Comparison of ENCODE assay signal across 8 cellular contexts in the genomic region with DNA sequence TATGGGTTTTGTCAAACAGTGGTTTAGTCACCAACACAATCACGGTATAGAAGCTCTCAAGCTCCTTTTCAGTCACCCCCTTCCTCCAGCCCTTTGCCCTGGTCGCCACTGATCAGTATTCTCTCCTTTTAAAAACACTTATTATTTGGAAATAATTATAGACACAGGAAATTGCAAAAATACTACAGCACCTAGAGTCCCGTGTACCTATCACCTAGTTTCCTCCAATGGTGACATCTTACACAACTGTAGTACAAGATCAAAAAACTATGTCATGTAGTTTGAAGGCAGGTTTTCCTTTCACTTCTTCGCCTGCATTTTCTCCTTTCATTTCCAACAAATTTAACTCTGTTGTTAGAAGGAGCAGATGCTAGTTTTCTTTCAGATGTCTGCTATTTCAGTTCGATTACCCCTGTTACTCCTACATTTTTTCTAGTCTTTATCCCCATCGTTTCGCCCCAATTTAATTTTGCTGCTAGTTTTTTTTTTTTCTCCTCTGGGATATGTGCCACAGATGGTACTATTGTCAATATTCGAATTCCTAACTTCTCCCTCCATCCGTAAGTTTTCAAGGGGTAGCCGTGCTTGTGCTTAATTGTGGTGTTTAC. TPM values are rescaled to one million over a fixed set of nuclear protein-coding genes. Genes with fewer than 3 reads are reported as not detected.
DNase-seq lines count a peak whose midpoint lies in the region; ATAC-seq and FAIRE-seq lines count a peak whose summit lies in the region.

No MANE protein-coding gene starts in this region.

- no peaks in the 10 kb centered on the region for H3K27me3 ChIP-seq in naive thymus-derived CD4-positive, alpha-beta T cell (ENCODE audit: control insufficient read depth in 2 of 2, insufficient read depth in 2 of 2, low read length in 2 of 2)

- no peaks in the 10 kb centered on the region for H3K9me3 Mint-ChIP-seq in activated CD4-positive, alpha-beta T cell treated with anti-CD3 and anti-CD28 coated beads for 36 hours (ENCODE audit: low read depth)
- no peaks in the 10 kb centered on the region for H3K9me3 Mint-ChIP-seq in T-cell
- H3K9me3 Mint-ChIP-seq in naive thymus-derived CD4-positive, alpha-beta T cell: no peaks in the 10 kb centered on the region

- ATAC-seq in activated CD4-positive, alpha-beta T cell treated with anti-CD3 and anti-CD28 coated beads for 36 hours: peak; percentile 19
- peak; percentile 24 to 62 (median 30) for ATAC-seq in T-cell (replicated peaks in 1 of 4)
- peak; percentile 52 for ATAC-seq in naive thymus-derived CD4-positive, alpha-beta T cell
- no peak for ATAC-seq in HG03095 (IDR thresholded peaks at IDR 0.05; ENCODE audit: unreplicated experiment)
- no peak for ATAC-seq in GM18873 (IDR thresholded peaks at IDR 0.05; ENCODE audit: low FRiP score, unreplicated experiment)

- H3K27ac Mint-ChIP-seq in activated CD4-positive, alpha-beta T cell treated with anti-CD3 and anti-CD28 coated beads for 36 hours: peak overlapping the region; percentile 99
- H3K27ac Mint-ChIP-seq in T-cell: peak overlapping the region; percentile 98 to 99
- H3K27ac Mint-ChIP-seq in naive thymus-derived CD4-positive, alpha-beta T cell: peak overlapping the region; percentile 95 to 99 (median 99)

- H3K4me1 Mint-ChIP-seq in activated CD4-positive, alpha-beta T cell treated with anti-CD3 and anti-CD28 coated beads for 36 hours: peaks cover 22% of the 10 kb centered on the region
- H3K4me1 Mint-ChIP-seq in T-cell: peaks cover 22 to 26% (median 26%) of the 10 kb centered on the region in 3 donors
- peaks cover 9 to 36% (median 33%) of the 10 kb centered on the region in 7 donors for H3K4me1 Mint-ChIP-seq in naive thymus-derived CD4-positive, alpha-beta T cell

- H3K4me1 ChIP-seq in naive thymus-derived CD4-positive, alpha-beta T cell (ENCODE audit: control insufficient read depth in 2 of 2, insufficient read depth in 2 of 2, low read length in 2 of 2): peaks cover 5 to 10% of the 10 kb centered on the region in 2 donors

- peaks cover 4% of the 10 kb centered on the region for H3K36me3 Mint-ChIP-seq in activated CD4-positive, alpha-beta T cell treated with anti-CD3 and anti-CD28 coated beads for 36 hours (ENCODE audit: low read depth)
- H3K36me3 Mint-ChIP-seq in T-cell: no peaks in the 10 kb centered on the region
- H3K36me3 Mint-ChIP-seq in naive thymus-derived CD4-positive, alpha-beta T cell: peaks cover 0 to 4% (median 0%) of the 10 kb centered on the region in 5 donors

- no peaks in the 10 kb centered on the region for H3K27me3 Mint-ChIP-seq in activated CD4-positive, alpha-beta T cell treated with anti-CD3 and anti-CD28 coated beads for 36 hours
- no peaks in the 10 kb centered on the region for H3K27me3 Mint-ChIP-seq in T-cell
- H3K27me3 Mint-ChIP-seq in naive thymus-derived CD4-positive, alpha-beta T cell: no peaks in the 10 kb centered on the region

- FAIRE-seq in endometrium (lab: Jason Lieb, UNC): peak; percentile 31

- H3K36me3 ChIP-seq in naive thymus-derived CD4-positive, alpha-beta T cell (ENCODE audit: control insufficient read depth in 2 of 3, insufficient read depth in 3 of 3, low read length in 3 of 3): no peaks in the 10 kb centered on the region

- CTCF ChIA-PET in activated CD4-positive, alpha-beta T cell treated with anti-CD3 and anti-CD28 coated beads for 36 hours (lab: Charles Lee): no interaction called here
- CTCF ChIA-PET in T-cell (lab: Charles Lee): interaction anchor here in 1 of 2 donors (1.6 kb wide), 1 partner anchor 195 kb away, joined by 6 read pairs; no protein-coding TSS in a partner anchor
- CTCF ChIA-PET in naive thymus-derived CD4-positive, alpha-beta T cell (lab: Charles Lee): no interaction called here

- H3K4me3 Mint-ChIP-seq in activated CD4-positive, alpha-beta T cell treated with anti-CD3 and anti-CD28 coated beads for 36 hours: peak overlapping the region; percentile 96
- H3K4me3 Mint-ChIP-seq in T-cell: peak overlapping the region; percentile 94 to 97 (median 95)
- H3K4me3 Mint-ChIP-seq in naive thymus-derived CD4-positive, alpha-beta T cell: peak overlapping the region; percentile 91 to 100 (median 97)

- H3K27ac ChIP-seq in naive thymus-derived CD4-positive, alpha-beta T cell (ENCODE audit: low read depth, low read length): peak overlapping the region; percentile 97

- peak overlapping the region; percentile 67 for H3K4me3 ChIP-seq in naive thymus-derived CD4-positive, alpha-beta T cell (ENCODE audit: low read length)

- DNase-seq in activated CD4-positive, alpha-beta T cell treated with anti-CD3 and anti-CD28 coated beads for 36 hours: peak; percentile 29
- no peak for DNase-seq in activated CD4-positive, alpha-beta T cell treated with anti-CD3 and anti-CD28 coated beads for 4 hours
- peak; percentile 38 for DNase-seq in HT1080 (ENCODE audit: low read depth)
- peak in 3 of 34 experiments; percentile 2 to 14 (median 8) for DNase-seq in T-cell
- peak in 7 of 9 donors; percentile 46 to 73 (median 67) for DNase-seq in naive thymus-derived CD4-positive, alpha-beta T cell

- H3K9me3 ChIP-seq in naive thymus-derived CD4-positive, alpha-beta T cell (ENCODE audit: control insufficient read depth in 2 of 3, low read length in 3 of 3): no peaks in the 10 kb centered on the region

- intact Hi-C loops in activated CD4-positive, alpha-beta T cell treated with anti-CD3 and anti-CD28 coated beads for 36 hours (cut with DNase I, micrococcal nuclease): loop anchor here (1.0 to 10.0 kb wide), 9 partner anchors 120 to 1316 kb away; partner anchors contain the start of genes ZCCHC9 (in 2 of the 2), DHFR (in 1 of the 2), MSH3 (in 1 of the 2) and RPS23 (in 1 of the 2)
- intact Hi-C loops in naive thymus-derived CD4-positive, alpha-beta T cell (cut with micrococcal nuclease): loop anchor here (1.0 to 10.0 kb wide), 18 partner anchors 96 to 1980 kb away; partner anchors contain the start of genes MTX3 (in 2 of the 2), RPS23 (in 2 of the 2), TMEM167A (in 2 of the 2) and XRCC4 (in 2 of the 2)

- POLR2A ChIA-PET in activated CD4-positive, alpha-beta T cell treated with anti-CD3 and anti-CD28 coated beads for 36 hours (lab: Charles Lee): interaction anchor here (0.9 kb wide), 1 partner anchor 119 kb away, joined by 3 read pairs; no protein-coding TSS in a partner anchor
- POLR2A ChIA-PET in T-cell (lab: Charles Lee): interaction anchor here in 1 of 2 donors (0.6 to 1.1 kb wide), 4 partner anchors 12 to 1259 kb away, joined by 3 to 4 read pairs (median 3); partner anchors contain the start of gene SSBP2
- POLR2A ChIA-PET in naive thymus-derived CD4-positive, alpha-beta T cell (lab: Charles Lee): interaction anchor here (0.6 to 1.4 kb wide), 6 partner anchors 8 to 308 kb away, joined by 3 to 7 read pairs (median 4); partner anchors contain the start of gene SSBP2

RNA-seq across cellular contexts. Expression of gene ATG10, which starts 0.6 kb away (rescaled TPM):
- 1 to 10 TPM; 4.7 to 8.1 TPM for total RNA-seq in activated CD4-positive, alpha-beta T cell treated with anti-CD3 and anti-CD28 coated beads for 36 hours
- total RNA-seq in HT1080 (2014; rRNA removed; shearing (Covaris generic)): 2.2 and 4.5 TPM in 2 replicates
- polyA plus RNA-seq in HT1080 (2015; cell fraction: cytosol; rRNA removed): 6.2 and 6.7 TPM in 2 replicates
- polyA plus RNA-seq in HT1080 (2015; cell fraction: nucleus; rRNA removed): 4.6 and 5.3 TPM in 2 replicates
- 1 to 10 TPM; 3.9 to 7.8 (median 6.6) TPM for total RNA-seq in T-cell
- 1 to 10 TPM; 6.4 to 9.6 (median 8.2) TPM for total RNA-seq in naive thymus-derived CD4-positive, alpha-beta T cell
- 10 to 100 TPM in 1 of 2 donors, 1 to 10 TPM in 1; 9.1 to 14.4 TPM for polyA plus RNA-seq in naive thymus-derived CD4-positive, alpha-beta T cell

Comparison
In these comparisons a context has a peak if more than half of its experiments do, and no peak if none do; other contexts are left out.
1. DNase-seq: peak in activated CD4-positive, alpha-beta T cell treated with anti-CD3 and anti-CD28 coated beads for 36 hours (single experiment), HT1080 (single experiment) and naive thymus-derived CD4-positive, alpha-beta T cell (7 of 9); none in activated CD4-positive, alpha-beta T cell treated with anti-CD3 and anti-CD28 coated beads for 4 hours (0 of 2).
2. ATAC-seq: peak in activated CD4-positive, alpha-beta T cell treated with anti-CD3 and anti-CD28 coated beads for 36 hours (single experiment), T-cell (4 of 4) and naive thymus-derived CD4-positive, alpha-beta T cell (single experiment); none in HG03095 (single experiment) and GM18873 (single experiment).
3. Peak in every context shown above with its lines, with median percentiles within 50 percentile points of each other: H3K27ac Mint-ChIP-seq and H3K4me3 Mint-ChIP-seq.